In genomic region chr2:16013571-16013970, GRCh38 we compare ENCODE assay signal across 15 cellular contexts.
DNase-seq lines count a peak whose midpoint lies in the region; ATAC-seq and TF ChIP-seq lines count a peak whose summit lies in the region.
"Had no signal": no experiment of that assay in that cellular context is flagged by ENCODE, and none has a peak within 500 bp of the region (broad histone marks: within the 10 kb centered on the region; RNA-seq: fewer than 3 reads in every experiment).

No MANE protein-coding gene starts in this region.

- H3K27me3 ChIP-seq in esophagus squamous epithelium, result peaks cover 0 to 83% (median 0%) of the 10 kb centered on the region in 4 donors

- no peak for ATAC-seq in HG02759 (IDR thresholded peaks at IDR 0.05; ENCODE audit: unreplicated experiment)

- intact Hi-C loops in esophagus squamous epithelium (cut with DNase I), result no loop called here

- 33 to 47% methylated on average over 11 of the region's 11 CpGs for WGBS in esophagus squamous epithelium, 2 donors

- H3K36me3 ChIP-seq in esophagus squamous epithelium, result no peaks in the 10 kb centered on the region

- peak overlapping the region in 1 of 4 donors; percentile 8 for H3K4me3 ChIP-seq in esophagus squamous epithelium

- H3K27ac ChIP-seq in angular gyrus (ENCODE audit: low read depth, low read length) (peak overlapping the region; percentile 44), substantia nigra (ENCODE audit: low read depth, low read length, poor library complexity, severe bottlenecking) (peak overlapping the region; percentile 87), esophagus squamous epithelium (no peak overlapping the region)
- H3K27ac ChIP-seq: HL-60 had no signal

- H3K4me1 ChIP-seq in esophagus squamous epithelium, result peaks cover 3 to 42% (median 8%) of the 10 kb centered on the region in 3 donors

- no peaks in the 10 kb centered on the region for H3K9me3 ChIP-seq in esophagus squamous epithelium

- DNase-seq in NCI-H748 (lab: John Stamatoyannopoulos, UW; ENCODE audit: unreplicated experiment) (peak; percentile 69), NCI-H748 treated with DMSO at 0.1 percent for 48 hours (lab: John Stamatoyannopoulos, UW) (no peak), left kidney (ENCODE audit: low read depth, low spot score) (peak; percentile 62), substantia nigra (lab: John Stamatoyannopoulos, UW) (peak in 4 of 49 donors; percentile 5 to 53 (median 33)), SK-N-DZ (ENCODE audit: low spot score) (no peak), esophagus squamous epithelium (lab: John Stamatoyannopoulos, UW) (no peak)
- DNase-seq: activated naive CD4-positive, alpha-beta T cell treated with anti-CD3 and anti-CD28 coated beads for 36 hours; CD4-positive, alpha-beta memory T cell; KBM-7; NCI-H446 treated with DMSO at 0.1 percent for 48 hours; OCI-M1; stimulated activated CD4-positive, alpha-beta T cell treated with anti-CD3 and anti-CD28 coated beads, Interleukin-12 subunit alpha, Interleukin-12 subunit beta, amount 100 ng/mL, for 4 hours had no signal

- no peak for TF ChIP-seq POLR2A in esophagus squamous epithelium (IDR thresholded peaks at IDR 0.05)

- no peak for TF ChIP-seq CTCF in esophagus squamous epithelium (IDR thresholded peaks at IDR 0.05)

Comparison
In these comparisons a context has a peak if more than half of its experiments do, and no peak if none do; other contexts are left out.
1. DNase-seq: peak in NCI-H748 (single experiment) and left kidney (single experiment); none in NCI-H748 treated with DMSO at 0.1 percent for 48 hours (single experiment), SK-N-DZ (single experiment) and esophagus squamous epithelium (single experiment).
2. H3K27ac ChIP-seq: peak in angular gyrus (single experiment) and substantia nigra (single experiment); none in esophagus squamous epithelium (0 of 4).